In the genomic region with DNA sequence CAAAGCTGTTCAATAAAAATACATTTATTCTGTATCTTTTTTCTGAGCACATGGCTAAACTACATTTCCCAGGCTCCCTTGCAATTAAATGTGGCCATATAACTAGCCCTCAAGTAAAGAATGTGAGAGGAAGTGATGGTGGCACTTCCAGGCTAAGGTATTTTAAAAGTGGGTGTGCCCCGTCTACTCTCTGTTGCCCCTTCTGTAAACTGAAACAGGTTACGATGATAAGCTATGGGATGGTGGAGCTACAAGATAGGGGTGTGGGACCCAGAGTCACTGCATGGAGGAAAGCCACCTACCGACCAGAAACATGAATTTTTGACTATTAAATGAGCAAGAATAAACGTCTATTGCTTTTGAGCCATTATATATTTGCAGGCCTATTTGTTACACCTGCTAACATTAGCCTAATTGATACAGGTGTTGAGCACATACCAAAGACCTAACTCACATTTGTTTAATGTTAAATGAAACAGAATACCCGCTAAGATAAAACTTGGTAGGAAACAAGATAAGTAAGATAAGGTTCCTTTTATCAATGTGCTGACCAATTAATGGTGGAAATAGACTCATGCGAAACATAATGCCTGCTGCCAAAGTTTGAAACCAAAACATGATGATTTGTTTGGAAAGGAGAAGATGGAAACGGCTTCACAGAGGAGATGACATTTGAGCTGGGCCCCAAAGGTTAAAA, we compare ENCODE assay signal across 13 cellular contexts. TPM values are rescaled to one million over a fixed set of nuclear protein-coding genes. Genes with fewer than 3 reads are reported as not detected.
DNase-seq lines count a peak whose midpoint lies in the region; ATAC-seq and TF ChIP-seq lines count a peak whose summit lies in the region.
"Had no signal": no experiment of that assay in that cellular context is flagged by ENCODE, and none has a peak within 500 bp of the region (broad histone marks: within the 10 kb centered on the region; RNA-seq: fewer than 3 reads in every experiment).

No MANE protein-coding gene starts in this region.

- H3K4me1 Mint-ChIP-seq in activated naive CD4-positive, alpha-beta T cell treated with anti-CD3 and anti-CD28 coated beads, Interleukin-2, amount 10 ng/mL, durations not matched to agents 7 days and 5 days: peaks cover 77% of the 10 kb centered on the region
- H3K4me1 Mint-ChIP-seq in T-helper 1 cell treated with Interleukin-12 subunit alpha and Interleukin-12 subunit beta and Interleukin-4 antibody, amounts not matched to agents 30 μg/mL and 1 μg/mL, for 36 hours (ENCODE audit: low read depth): peaks cover 64% of the 10 kb centered on the region

- no peak for ATAC-seq in GM18520 (IDR thresholded peaks at IDR 0.05; ENCODE audit: unreplicated experiment)

- H3K9ac ChIP-seq in subcutaneous abdominal adipose tissue (ENCODE audit: low read length in 5 of 5): peak overlapping the region in 2 of 5 donors; percentile 9 to 39
- H3K9ac ChIP-seq: SK-N-SH had no signal

- intact Hi-C loops in esophagus squamous epithelium (cut with DNase I): loop anchor here (10.0 kb wide), 1 partner anchor 125 kb away; no protein-coding TSS in a partner anchor

- H3K27me3 ChIP-seq in esophagus squamous epithelium (peaks cover 0 to 35% (median 0%) of the 10 kb centered on the region in 4 donors), subcutaneous abdominal adipose tissue (ENCODE audit: control insufficient read depth in 5 of 5, insufficient read depth in 4 of 5, low read length in 5 of 5) (no peaks in the 10 kb centered on the region)
- H3K27me3 ChIP-seq: testis had no signal

- H3K27ac ChIP-seq in esophagus squamous epithelium (no peak overlapping the region), subcutaneous abdominal adipose tissue (ENCODE audit: low read depth, low read length) (no peak overlapping the region)
- H3K27ac ChIP-seq: adrenal gland, C4-2B, testis had no signal

- CTCF ChIA-PET in activated naive CD4-positive, alpha-beta T cell treated with anti-CD3 and anti-CD28 coated beads, Interleukin-2, amount 10 ng/mL, durations not matched to agents 7 days and 5 days (lab: Charles Lee): interaction anchor here (1.2 to 1.6 kb wide), 3 partner anchors 19 to 64 kb away, joined by 3 to 4 read pairs (median 3); no protein-coding TSS in a partner anchor

- no peaks in the 10 kb centered on the region for H3K9me3 Mint-ChIP-seq in activated naive CD4-positive, alpha-beta T cell treated with anti-CD3 and anti-CD28 coated beads, Interleukin-2, amount 10 ng/mL, durations not matched to agents 7 days and 5 days
- H3K9me3 Mint-ChIP-seq in T-helper 1 cell treated with Interleukin-12 subunit alpha and Interleukin-12 subunit beta and Interleukin-4 antibody, amounts not matched to agents 30 μg/mL and 1 μg/mL, for 36 hours: no peaks in the 10 kb centered on the region

- H3K9me3 ChIP-seq in esophagus squamous epithelium (no peaks in the 10 kb centered on the region), subcutaneous abdominal adipose tissue (ENCODE audit: control insufficient read depth in 5 of 5, low read length in 5 of 5) (no peaks in the 10 kb centered on the region)
- H3K9me3 ChIP-seq: adrenal gland, SK-N-SH, testis had no signal

- H3K4me1 ChIP-seq in esophagus squamous epithelium (peaks cover 10 to 66% (median 11%) of the 10 kb centered on the region in 3 donors), subcutaneous abdominal adipose tissue (ENCODE audit: control insufficient read depth in 5 of 5, insufficient read depth in 5 of 5, low read length in 5 of 5) (peaks cover 2 to 71% (median 54%) of the 10 kb centered on the region in 5 donors)

- peaks cover 4% of the 10 kb centered on the region for H3K27me3 Mint-ChIP-seq in activated naive CD4-positive, alpha-beta T cell treated with anti-CD3 and anti-CD28 coated beads, Interleukin-2, amount 10 ng/mL, durations not matched to agents 7 days and 5 days
- H3K27me3 Mint-ChIP-seq in T-helper 1 cell treated with Interleukin-12 subunit alpha and Interleukin-12 subunit beta and Interleukin-4 antibody, amounts not matched to agents 30 μg/mL and 1 μg/mL, for 36 hours (ENCODE audit: low read depth): no peaks in the 10 kb centered on the region

- DNase-seq in activated naive CD4-positive, alpha-beta T cell treated with anti-CD3 and anti-CD28 coated beads, Interleukin-2, amount 10 ng/mL, durations not matched to agents 7 days and 5 days: no peak
- DNase-seq in activated naive CD4-positive, alpha-beta T cell treated with anti-CD3 and anti-CD28 coated beads, Interleukin-2, amount 50 U/mL, for 16 hours: no peak
- DNase-seq in esophagus squamous epithelium (lab: John Stamatoyannopoulos, UW) (no peak), NCI-H2196 treated with DMSO at 0.1 percent for 48 hours (lab: John Stamatoyannopoulos, UW; ENCODE audit: unreplicated experiment) (no peak), hepatic stellate cell (ENCODE audit: low spot score) (no peak)
- DNase-seq: adrenal gland, NCI-H1105 treated with DMSO at 0.1 percent for 48 hours, SK-N-SH, testis had no signal

- peak overlapping the region; percentile 97 for H3K4me3 Mint-ChIP-seq in activated naive CD4-positive, alpha-beta T cell treated with anti-CD3 and anti-CD28 coated beads, Interleukin-2, amount 10 ng/mL, durations not matched to agents 7 days and 5 days
- H3K4me3 Mint-ChIP-seq in T-helper 1 cell treated with Interleukin-12 subunit alpha and Interleukin-12 subunit beta and Interleukin-4 antibody, amounts not matched to agents 30 μg/mL and 1 μg/mL, for 36 hours: peak overlapping the region; percentile 98

- peak overlapping the region; percentile 94 for H3K27ac Mint-ChIP-seq in activated naive CD4-positive, alpha-beta T cell treated with anti-CD3 and anti-CD28 coated beads, Interleukin-2, amount 10 ng/mL, durations not matched to agents 7 days and 5 days
- peak overlapping the region; percentile 95 for H3K27ac Mint-ChIP-seq in T-helper 1 cell treated with Interleukin-12 subunit alpha and Interleukin-12 subunit beta and Interleukin-4 antibody, amounts not matched to agents 30 μg/mL and 1 μg/mL, for 36 hours

- 65 to 69% methylated on average over 7 of the region's 7 CpGs for WGBS in esophagus squamous epithelium, 2 donors

- no peak for TF ChIP-seq POLR2A in esophagus squamous epithelium (IDR thresholded peaks at IDR 0.05)

- peaks cover 39% of the 10 kb centered on the region for H3K36me3 Mint-ChIP-seq in activated naive CD4-positive, alpha-beta T cell treated with anti-CD3 and anti-CD28 coated beads, Interleukin-2, amount 10 ng/mL, durations not matched to agents 7 days and 5 days
- H3K36me3 Mint-ChIP-seq in T-helper 1 cell treated with Interleukin-12 subunit alpha and Interleukin-12 subunit beta and Interleukin-4 antibody, amounts not matched to agents 30 μg/mL and 1 μg/mL, for 36 hours (ENCODE audit: low read depth): peaks cover 21% of the 10 kb centered on the region

- no peak for TF ChIP-seq CTCF in esophagus squamous epithelium (IDR thresholded peaks at IDR 0.05)

- H3K36me3 ChIP-seq in esophagus squamous epithelium (no peaks in the 10 kb centered on the region), subcutaneous abdominal adipose tissue (ENCODE audit: control insufficient read depth in 5 of 5, insufficient read depth in 5 of 5, low read length in 5 of 5) (no peaks in the 10 kb centered on the region)
- H3K36me3 ChIP-seq: adrenal gland had no signal

- H3K4me3 ChIP-seq in esophagus squamous epithelium (peak overlapping the region in 3 of 4 donors; percentile 58 to 86 (median 73)), subcutaneous abdominal adipose tissue (ENCODE audit: low read depth in 1 of 5, low read length in 5 of 5) (peak overlapping the region in 4 of 5 donors; percentile 66 to 92 (median 86))
- H3K4me3 ChIP-seq: testis had no signal

RNA-seq across cellular contexts. Expression of a gene that starts 3.0 kb away (rescaled TPM):
- total RNA-seq in esophagus squamous epithelium: 10 to 100 TPM; 11.8 to 54.6 (median 21.4) TPM
